Comparison of ENCODE assay signal across 8 cellular contexts in the genomic region with DNA sequence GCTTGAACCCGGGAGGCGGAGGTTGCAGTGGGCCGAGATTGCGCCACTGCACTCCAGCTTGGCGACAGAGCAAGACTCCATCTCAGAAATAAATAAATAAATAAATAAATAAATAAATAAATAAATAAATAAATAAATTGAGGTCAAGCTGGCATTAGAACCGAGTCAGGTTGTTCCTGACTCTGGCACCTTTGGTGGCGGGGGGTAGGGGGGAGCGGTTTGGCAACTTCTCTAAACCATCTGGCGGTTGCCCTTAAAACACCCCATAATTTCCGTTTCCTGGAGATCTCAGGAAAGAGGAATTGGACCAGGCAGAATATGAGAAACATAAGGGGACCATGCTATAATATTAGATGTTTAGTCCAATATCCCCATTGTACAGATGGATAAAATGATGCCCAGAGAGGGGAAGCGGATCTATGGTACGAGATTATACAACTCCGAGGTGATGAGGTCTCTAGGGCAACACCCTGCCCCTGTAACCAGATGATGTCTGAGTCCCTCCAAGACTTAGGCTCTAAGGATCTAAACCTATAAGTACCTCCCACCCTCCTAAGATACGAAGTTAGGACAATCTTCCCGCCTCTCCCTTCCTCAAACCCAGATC. TPM values are rescaled to one million over a fixed set of nuclear protein-coding genes. Genes with fewer than 3 reads are reported as not detected.
A peak's percentile ranks its signal among the peaks of the same experiment; 100 is the strongest.
DNase-seq lines count a peak whose midpoint lies in the region; ATAC-seq, FAIRE-seq and TF ChIP-seq lines count a peak whose summit lies in the region.

No MANE protein-coding gene starts in this region.

- POLR2A ChIA-PET in HEK293 (lab: Yijun Ruan, JAX) = no interaction called here

- peaks cover 0 to 9% of the 10 kb centered on the region in 2 donors for H3K36me3 Mint-ChIP-seq in activated naive CD4-positive, alpha-beta T cell treated with anti-CD3 and anti-CD28 coated beads, Interleukin-2, amount 50 U/mL, for 72 hours

- H3K27ac Mint-ChIP-seq in activated naive CD4-positive, alpha-beta T cell treated with anti-CD3 and anti-CD28 coated beads, Interleukin-2, amount 50 U/mL, for 72 hours = peak overlapping the region; percentile 88 to 97

- H3K27ac ChIP-seq in 22Rv1 (peak overlapping the region; percentile 59), HEK293 (ENCODE audit: extremely low read depth, low read depth, low read length) (no peak overlapping the region), thyroid gland (peak overlapping the region in 2 of 3 donors; percentile 77 to 82)

- H3K4me3 ChIP-seq in HEK293 (ENCODE audit: low read depth, low read length) = peak overlapping the region; percentile 98
- peak overlapping the region; percentile 81 for H3K4me3 ChIP-seq in kidney epithelial cell (ENCODE audit: low read depth, low read length)
- peak overlapping the region; percentile 16 to 55 (median 45) for H3K4me3 ChIP-seq in thyroid gland (replicated peaks in 1 of 3)

- no peak for TF ChIP-seq CTCF in 22Rv1 (IDR thresholded peaks at IDR 0.05)
- TF ChIP-seq CTCF in HEK293 (tag by site-specific recombination; IDR thresholded peaks at IDR 0.05) = no peak
- no peak for TF ChIP-seq CTCF in kidney epithelial cell (IDR thresholded peaks at IDR 0.05; ENCODE audit: insufficient read depth, low read length, poor library complexity, severe bottlenecking)
- no peak for TF ChIP-seq CTCF in thyroid gland (IDR thresholded peaks at IDR 0.05)

- CTCF ChIA-PET in HEK293 (lab: Yijun Ruan, JAX) = interaction anchor here (0.6 to 5.2 kb wide), 22 partner anchors 9 to 469 kb away, joined by 3 to 66 read pairs (median 4); no protein-coding TSS in a partner anchor

- H3K9me3 ChIP-seq in HEK293 (ENCODE audit: control insufficient read depth, insufficient read depth, low read depth, low read length) = no peaks in the 10 kb centered on the region
- no peaks in the 10 kb centered on the region for H3K9me3 ChIP-seq in thyroid gland

- no peaks in the 10 kb centered on the region for H3K9me3 Mint-ChIP-seq in activated naive CD4-positive, alpha-beta T cell treated with anti-CD3 and anti-CD28 coated beads, Interleukin-2, amount 50 U/mL, for 72 hours

- TF ChIP-seq POLR2A in thyroid gland (IDR thresholded peaks at IDR 0.05) (no peak), GM12892 (IDR thresholded peaks at IDR 0.05; ENCODE audit: low read depth, low read length) (no peak)

- no peak for FAIRE-seq in GM12892 (lab: Jason Lieb, UNC)

- H3K27me3 ChIP-seq in kidney epithelial cell (ENCODE audit: control insufficient read depth, insufficient read depth, low read length) (no peaks in the 10 kb centered on the region), thyroid gland (no peaks in the 10 kb centered on the region)

- WGBS in thyroid gland, 2 donors = 75 to 76% methylated on average over 15 of the region's 15 CpGs

- no peaks in the 10 kb centered on the region for H3K4me1 ChIP-seq in HEK293 (ENCODE audit: control insufficient read depth, insufficient read depth, low read length)
- H3K4me1 ChIP-seq in thyroid gland = peaks cover 16 to 17% of the 10 kb centered on the region in 2 donors

- H3K36me3 ChIP-seq in HEK293 (ENCODE audit: control insufficient read depth in 2 of 2, insufficient read depth in 1 of 2, low read length in 2 of 2) (peaks cover 0 to 23% of the 10 kb centered on the region in 2 experiments; a peak in 1 of 3 replicates), kidney epithelial cell (ENCODE audit: control insufficient read depth, insufficient read depth, low read length) (peaks cover 1% of the 10 kb centered on the region), thyroid gland (peaks cover 4 to 5% of the 10 kb centered on the region in 2 donors)

- ATAC-seq in activated naive CD4-positive, alpha-beta T cell treated with anti-CD3 and anti-CD28 coated beads, Interleukin-2, amount 50 U/mL, for 72 hours = peak; percentile 1

- intact Hi-C loops in thyroid gland (cut with DNase I) = loop anchor here (10.0 kb wide), 1 partner anchor 329 kb away; a partner anchor contains a TSS

- DNase-seq in activated naive CD4-positive, alpha-beta T cell treated with anti-CD3 and anti-CD28 coated beads, Interleukin-2, amount 50 U/mL, for 72 hours (ENCODE audit: low spot score in 2 of 2) = no peak
- DNase-seq in kidney epithelial cell (ENCODE audit: low read depth) (no peak), thyroid gland (no peak), GM12892 (ENCODE audit: insufficient read length) (no peak)
- DNase-seq in activated CD4-positive, CD25-positive, alpha-beta regulatory T cell treated with anti-CD3 and anti-CD28 coated beads, Interleukin-2, amount 50 U/mL, for 72 hours = no peak
- no peak for DNase-seq in stimulated activated CD4-positive, alpha-beta T cell treated with anti-CD3 and anti-CD28 coated beads, Interleukin-15, amount 100 ng/mL, for 24 hours

TF ChIP-seq in HEK293, 187 proteins besides CTCF, POLR2A, EP300 and RAD21 (continues in another document):
- TF ChIP-seq, protein P1, sequence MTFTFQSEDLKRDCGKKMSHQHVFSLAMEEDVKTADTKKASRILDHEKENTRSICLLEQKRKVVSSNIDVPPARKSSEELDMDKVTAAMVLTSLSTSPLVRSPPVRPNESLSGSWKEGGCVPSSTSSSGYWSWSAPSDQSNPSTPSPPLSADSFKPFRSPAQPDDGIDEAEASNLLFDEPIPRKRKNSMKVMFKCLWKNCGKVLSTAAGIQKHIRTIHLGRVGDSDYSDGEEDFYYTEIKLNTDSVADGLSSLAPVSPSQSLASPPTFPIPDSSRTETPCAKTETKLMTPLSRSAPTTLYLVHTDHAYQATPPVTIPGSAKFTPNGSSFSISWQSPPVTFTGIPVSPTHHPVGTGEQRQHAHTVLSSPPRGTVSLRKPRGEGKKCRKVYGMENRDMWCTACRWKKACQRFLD (tag by site-specific recombination; IDR thresholded peaks at IDR 0.05) = 0 out of 2 replicates have a peak, but pooled peaks have one; percentile 43
- no peak for TF ChIP-seq ZNF302 (tag by site-specific recombination; IDR thresholded peaks at IDR 0.05; ENCODE audit: low read depth)
- no peak for TF ChIP-seq ZNF776 (tag by site-specific recombination; IDR thresholded peaks at IDR 0.05; ENCODE audit: borderline replicate concordance)
- TF ChIP-seq ZNF623 (tag by site-specific recombination; IDR thresholded peaks at IDR 0.05) = peak; percentile 85
- peak; percentile 86 for TF ChIP-seq ZBTB8A (tag by site-specific recombination; IDR thresholded peaks at IDR 0.05)
- TF ChIP-seq ZNF354C (tag by site-specific recombination; IDR thresholded peaks at IDR 0.05; ENCODE audit: borderline replicate concordance, low read depth) = 0 out of 2 replicates have a peak, but pooled peaks have one; percentile 80
- peak; percentile 85; the same call in 1 of the 2 replicates for TF ChIP-seq ZNF202 (tag by site-specific recombination; IDR thresholded peaks at IDR 0.05; ENCODE audit: borderline replicate concordance)
- TF ChIP-seq ZNF530 (tag by site-specific recombination; IDR thresholded peaks at IDR 0.05; ENCODE audit: low read depth) = 0 out of 2 replicates have a peak, but pooled peaks have one; percentile 30
- TF ChIP-seq ZNF433 (tag by site-specific recombination; IDR thresholded peaks at IDR 0.05; ENCODE audit: low read depth) = peak; percentile 90
- TF ChIP-seq ZNF548 (tag by site-specific recombination; IDR thresholded peaks at IDR 0.05) = no peak
- peak; percentile 69; the same call in 1 of the 2 replicates for TF ChIP-seq ZFP37 (tag by site-specific recombination; IDR thresholded peaks at IDR 0.05)
- peak; percentile 17 for TF ChIP-seq ZNF529 (tag by site-specific recombination; IDR thresholded peaks at IDR 0.05; ENCODE audit: insufficient replicate concordance)
- TF ChIP-seq ZNF266 (tag by site-specific recombination; IDR thresholded peaks at IDR 0.05; ENCODE audit: low read depth) = peak; percentile 83
- peak; percentile 44; the same call in 1 of the 2 replicates for TF ChIP-seq KLF7 (tag by site-specific recombination; IDR thresholded peaks at IDR 0.05; ENCODE audit: borderline replicate concordance)
- TF ChIP-seq ZBTB7A (tag by site-specific recombination; IDR thresholded peaks at IDR 0.05; ENCODE audit: low read depth) = no peak
- TF ChIP-seq ZNF239 (tag by site-specific recombination; IDR thresholded peaks at IDR 0.05) = no peak
- peak; percentile 53 for TF ChIP-seq ZNF629 (tag by site-specific recombination; IDR thresholded peaks at IDR 0.05)
- no peak for TF ChIP-seq GLIS2 (tag by site-specific recombination; IDR thresholded peaks at IDR 0.05)
- peak; percentile 97 for TF ChIP-seq ZNF394 (tag by site-specific recombination; IDR thresholded peaks at IDR 0.05; ENCODE audit: borderline replicate concordance)
- TF ChIP-seq ZNF560 (tag by site-specific recombination; IDR thresholded peaks at IDR 0.05; ENCODE audit: borderline replicate concordance) = peak; percentile 83
- TF ChIP-seq, protein P2, sequence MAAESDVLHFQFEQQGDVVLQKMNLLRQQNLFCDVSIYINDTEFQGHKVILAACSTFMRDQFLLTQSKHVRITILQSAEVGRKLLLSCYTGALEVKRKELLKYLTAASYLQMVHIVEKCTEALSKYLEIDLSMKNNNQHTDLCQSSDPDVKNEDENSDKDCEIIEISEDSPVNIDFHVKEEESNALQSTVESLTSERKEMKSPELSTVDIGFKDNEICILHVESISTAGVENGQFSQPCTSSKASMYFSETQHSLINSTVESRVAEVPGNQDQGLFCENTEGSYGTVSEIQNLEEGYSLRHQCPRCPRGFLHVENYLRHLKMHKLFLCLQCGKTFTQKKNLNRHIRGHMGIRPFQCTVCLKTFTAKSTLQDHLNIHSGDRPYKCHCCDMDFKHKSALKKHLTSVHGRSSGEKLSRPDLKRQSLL (tag by site-specific recombination; IDR thresholded peaks at IDR 0.05) = no peak
- no peak for TF ChIP-seq ZSCAN16 (tag by site-specific recombination; IDR thresholded peaks at IDR 0.05)
- TF ChIP-seq ZNF223 (tag by site-specific recombination; IDR thresholded peaks at IDR 0.05) = peak; percentile 59; the same call in 1 of the 2 replicates
- TF ChIP-seq MYNN (tag by site-specific recombination; IDR thresholded peaks at IDR 0.05; ENCODE audit: borderline replicate concordance) = 0 out of 2 replicates have a peak, but pooled peaks have one; percentile 27

RNA-seq across cellular contexts. Expression of a gene that starts 0.8 kb away (rescaled TPM):
- 10 to 100 TPM; 40.0 to 58.4 TPM for total RNA-seq in activated naive CD4-positive, alpha-beta T cell treated with anti-CD3 and anti-CD28 coated beads, Interleukin-2, amount 50 U/mL, for 72 hours
- 31.6 and 31.8 TPM in 2 replicates for total RNA-seq in kidney epithelial cell
- 10 to 100 TPM; 22.6 to 61.2 (median 43.3) TPM for total RNA-seq in thyroid gland
- polyA plus RNA-seq in GM12892 (2012; ENCODE audit: missing spikeins) = 15.5 TPM

Comparison
In these comparisons a context has a peak if more than half of its experiments do, and no peak if none do; other contexts are left out.
1. H3K4me3 ChIP-seq: peak in every context shown above with its lines; median percentile 98 in HEK293; 81 in kidney epithelial cell; 45 in thyroid gland.